13 cellular contexts compared by ENCODE assay signal in genomic region chr13:45402641-45403040, GRCh38.
"Had no signal": no experiment of that assay in that cellular context is flagged by ENCODE, and none has a peak within 500 bp of the region (broad histone marks: within the 10 kb centered on the region; RNA-seq: fewer than 3 reads in every experiment).

No MANE protein-coding gene starts in this region.

- ATAC-seq: activated CD4-positive, CD25-positive, alpha-beta regulatory T cell treated with anti-CD3 and anti-CD28 coated beads, Interleukin-2, amount 50 U/mL, for 24 hours; mucosa of descending colon; naive thymus-derived CD8-positive, alpha-beta T cell had no signal

- H3K4me3 Mint-ChIP-seq: naive thymus-derived CD8-positive, alpha-beta T cell had no signal

- H3K9me3 ChIP-seq: esophagus squamous epithelium, mucosa of descending colon, tibial artery, vagina had no signal

- H3K27me3 ChIP-seq: cardiac muscle cell, esophagus squamous epithelium, tibial artery, vagina had no signal

- H3K27ac ChIP-seq: cardiac muscle cell, esophagus squamous epithelium, tibial artery, vagina had no signal

- H3K4me1 ChIP-seq: esophagus squamous epithelium, tibial artery, vagina had no signal

- H3K27me3 Mint-ChIP-seq: naive thymus-derived CD8-positive, alpha-beta T cell had no signal

- H3K4me3 ChIP-seq: cardiac muscle cell, esophagus squamous epithelium, mucosa of descending colon, tibial artery, vagina had no signal

- DNase-seq: activated CD4-positive, alpha-beta T cell treated with anti-CD3 and anti-CD28 coated beads, Interleukin-2, amount 50 U/mL, for 48 hours; activated T-cell treated with anti-CD3 and anti-CD28 coated beads, Interleukin-2, amount 50 U/mL, for 48 hours; aorta; esophagus squamous epithelium; foreskin fibroblast; mucosa of descending colon; naive thymus-derived CD8-positive, alpha-beta T cell; occipital lobe; small intestine; tibial artery had no signal
